Comparison of ENCODE assay signal across 8 cellular contexts in genomic region chr12:105084251-105085250, GRCh38. TPM values are rescaled to one million over a fixed set of nuclear protein-coding genes. Genes with fewer than 3 reads are reported as not detected.
DNase-seq lines count a peak whose midpoint lies in the region; ATAC-seq and TF ChIP-seq lines count a peak whose summit lies in the region.

Gene ALDH1L2 (minus strand): TSS chr12:105084458. CDS start chr12:105084436, 22 bp downstream.

- ATAC-seq in HG03039 (IDR thresholded peaks at IDR 0.05; ENCODE audit: unreplicated experiment) (peak; percentile 71), Panc1 (peak; percentile 96)

- H3K4me1 Mint-ChIP-seq in activated naive CD4-positive, alpha-beta T cell treated with anti-CD3 and anti-CD28 coated beads, Interleukin-2, amount 50 U/mL, for 24 hours: peaks cover 7% of the 10 kb centered on the region

- CTCF ChIA-PET in Panc1 (lab: Charles Lee): interaction anchor here (0.6 kb wide), 1 partner anchor 460 kb away, joined by 3 read pairs; no protein-coding TSS in a partner anchor

- in situ Hi-C loops in Panc1 (cut with HindIII; ENCODE audit: low pct_unique_long_range_greater_than_20kb, low sequenced_read_pairs): no loop called here

- TF ChIP-seq CTCF in Panc1 (IDR thresholded peaks at IDR 0.05) (no peak), tibial nerve (IDR thresholded peaks at IDR 0.05) (no peak)

- H3K36me3 ChIP-seq in Panc1 (ENCODE audit: control insufficient read depth, insufficient read depth, low read length) (no peaks in the 10 kb centered on the region), tibial nerve (no peaks in the 10 kb centered on the region)

- H3K36me3 Mint-ChIP-seq in activated naive CD4-positive, alpha-beta T cell treated with anti-CD3 and anti-CD28 coated beads, Interleukin-2, amount 50 U/mL, for 24 hours: no peaks in the 10 kb centered on the region

- intact Hi-C loops in Panc1 (cut with micrococcal nuclease; ENCODE audit: unreplicated experiment): no loop called here

- peaks cover 3% of the 10 kb centered on the region; the same call in 1 of the 2 replicates for H3K9me3 ChIP-seq in Panc1 (ENCODE audit: control insufficient read depth, insufficient read depth, low read depth, low read length)
- no peaks in the 10 kb centered on the region for H3K9me3 ChIP-seq in tibial nerve

- H3K27me3 ChIP-seq in Panc1 (ENCODE audit: control insufficient read depth, insufficient read depth, low read length) (no peaks in the 10 kb centered on the region), tibial nerve (no peaks in the 10 kb centered on the region)

- no peak for TF ChIP-seq POLR2A in tibial nerve (IDR thresholded peaks at IDR 0.05)

- no peak within 1 kb of the TSS for H3K27ac Mint-ChIP-seq in activated naive CD4-positive, alpha-beta T cell treated with anti-CD3 and anti-CD28 coated beads, Interleukin-2, amount 50 U/mL, for 24 hours

- no TSS peak for BruUV-seq in Panc1 (replicated peaks; lab: Mats Ljungman, UMichigan)

- peaks cover 5% of the 10 kb centered on the region for H3K9me3 Mint-ChIP-seq in activated naive CD4-positive, alpha-beta T cell treated with anti-CD3 and anti-CD28 coated beads, Interleukin-2, amount 50 U/mL, for 24 hours

- 33 to 45% methylated on average over 37 to 55 of the region's 75 CpGs for WGBS in tibial nerve, 2 donors

- POLR2A ChIA-PET in Panc1 (lab: Charles Lee): no interaction called here

- no peak for TF ChIP-seq EP300 in tibial nerve (IDR thresholded peaks at IDR 0.05)

- DNase-seq in NCI-H1694 (lab: John Stamatoyannopoulos, UW) (peak; percentile 11), NCI-H1694 treated with DMSO at 0.1 percent for 48 hours (lab: John Stamatoyannopoulos, UW) (no peak), Panc1 (ENCODE audit: low read depth, low spot score) (no peak), globus pallidus (ENCODE audit: low spot score) (peak; percentile 71), nucleus accumbens (lab: John Stamatoyannopoulos, UW) (peak in 54 of 56 donors; percentile 5 to 86 (median 54)), tibial nerve (ENCODE audit: low spot score in 2 of 2) (peak; percentile 74 to 79)

- peaks cover 24% of the 10 kb centered on the region for H3K27me3 Mint-ChIP-seq in activated naive CD4-positive, alpha-beta T cell treated with anti-CD3 and anti-CD28 coated beads, Interleukin-2, amount 50 U/mL, for 24 hours

- H3K4me3 ChIP-seq in Panc1 (ENCODE audit: low read depth in 2 of 2, low read length in 2 of 2) (peak within 1 kb of the TSS; percentile 55 to 76), tibial nerve (peak within 1 kb of the TSS; percentile 48 to 71 (median 62))

- H3K4me3 Mint-ChIP-seq in activated naive CD4-positive, alpha-beta T cell treated with anti-CD3 and anti-CD28 coated beads, Interleukin-2, amount 50 U/mL, for 24 hours: peak within 1 kb of the TSS; percentile 77

- H3K4me1 ChIP-seq in Panc1 (ENCODE audit: control insufficient read depth, insufficient read depth, low read length): peaks cover 2% of the 10 kb centered on the region; the same call in 1 of the 2 replicates
- H3K4me1 ChIP-seq in tibial nerve: peaks cover 0 to 15% (median 2%) of the 10 kb centered on the region in 4 donors

- H3K27ac ChIP-seq in Panc1 (ENCODE audit: low read length): peak within 1 kb of the TSS; percentile 35; the same call in 1 of the 2 replicates
- H3K27ac ChIP-seq in tibial nerve: peak within 1 kb of the TSS in 3 of 4 donors; percentile 2 to 77 (median 45)

RNA-seq across cellular contexts. Expression of gene ALDH1L2, which starts in this region (rescaled TPM):
- total RNA-seq in Panc1 (2021; ENCODE audit: unreplicated experiment) (2.2 TPM), tibial nerve (10 to 100 TPM in 2 of 4 donors, 1 to 10 TPM in 2; 7.2 to 12.2 (median 10.2) TPM)
- 2.1 TPM for polyA plus RNA-seq in Panc1 (2012; ENCODE audit: insufficient read length)

Comparison
In these comparisons a context has a peak if more than half of its experiments do, and no peak if none do; other contexts are left out.
1. DNase-seq: peak in NCI-H1694 (single experiment), globus pallidus (single experiment), nucleus accumbens (54 of 56) and tibial nerve (2 of 2); none in NCI-H1694 treated with DMSO at 0.1 percent for 48 hours (single experiment) and Panc1 (single experiment).